In genomic region chr16:11105038-11105903, GRCh38 we compare ENCODE assay signal across 8 cellular contexts.
DNase-seq lines count a peak whose midpoint lies in the region; ATAC-seq lines count a peak whose summit lies in the region.

No MANE protein-coding gene starts in this region.

- no peaks in the 10 kb centered on the region for H3K9me3 Mint-ChIP-seq in stimulated activated naive B cell treated with anti-CD40 and anti-IgM and Interleukin-4, amounts not matched to agents 10 μg/mL and 1 μg/mL and 100 μg/mL, for 72 hours

- peak; percentile 67 for ATAC-seq in GM19043 (IDR thresholded peaks at IDR 0.05; ENCODE audit: low read depth, unreplicated experiment)
- peak; percentile 59 for ATAC-seq in HG03196 (IDR thresholded peaks at IDR 0.05; ENCODE audit: unreplicated experiment)
- ATAC-seq in stimulated activated naive B cell treated with anti-CD40 and anti-IgM and Interleukin-4, amounts not matched to agents 10 μg/mL and 1 μg/mL and 100 μg/mL, for 72 hours (replicated peaks), result peak; percentile 88 to 90

- H3K27ac Mint-ChIP-seq in stimulated activated naive B cell treated with anti-CD40 and anti-IgM and Interleukin-4, amounts not matched to agents 10 μg/mL and 1 μg/mL and 100 μg/mL, for 72 hours, result peak overlapping the region; percentile 94

- peaks cover 42 to 67% of the 10 kb centered on the region in 2 donors for H3K36me3 Mint-ChIP-seq in stimulated activated naive B cell treated with anti-CD40 and anti-IgM and Interleukin-4, amounts not matched to agents 10 μg/mL and 1 μg/mL and 100 μg/mL, for 72 hours

- H3K4me1 ChIP-seq in BLaER1 treated with 17β-estradiol and CSF1 and Interleukin-3, amounts not matched to agents 10 nM and 100 nM, result peaks cover 22 to 85% (median 76%) of the 10 kb centered on the region in 10 experiments

- H3K27ac ChIP-seq in BLaER1 treated with 17β-estradiol and CSF1 and Interleukin-3, amounts not matched to agents 10 nM and 100 nM, result peak overlapping the region; percentile 67 to 90 (median 84); a peak in 21 of 22 replicates

- no peaks in the 10 kb centered on the region for H3K27me3 ChIP-seq in BLaER1 treated with 17β-estradiol and CSF1 and Interleukin-3, amounts not matched to agents 10 nM and 100 nM

- H3K4me3 ChIP-seq in BLaER1 treated with 17β-estradiol and CSF1 and Interleukin-3, amounts not matched to agents 10 nM and 100 nM, result peak overlapping the region in 4 of 10 experiments; percentile 0 to 46 (median 20); a peak in 3 of 20 replicates

- peak overlapping the region; percentile 71 to 90 (median 84) for H3K4me2 ChIP-seq in BLaER1 treated with 17β-estradiol and CSF1 and Interleukin-3, amounts not matched to agents 10 nM and 100 nM

- H3K27me3 Mint-ChIP-seq in stimulated activated naive B cell treated with anti-CD40 and anti-IgM and Interleukin-4, amounts not matched to agents 10 μg/mL and 1 μg/mL and 100 μg/mL, for 72 hours, result no peaks in the 10 kb centered on the region

- no peaks in the 10 kb centered on the region for H4K20me1 ChIP-seq in BLaER1 treated with 17β-estradiol and CSF1 and Interleukin-3, amounts not matched to agents 10 nM and 100 nM

- DNase-seq in NCI-H82 (lab: John Stamatoyannopoulos, UW) (peak; percentile 44), amniotic epithelial cell (ENCODE audit: low read depth) (peak; percentile 98), iris pigment epithelial cell (ENCODE audit: low read depth) (peak; percentile 98), NCI-H345 treated with DMSO at 0.1 percent for 48 hours (lab: John Stamatoyannopoulos, UW; ENCODE audit: unreplicated experiment) (no peak)
- DNase-seq in stimulated activated naive B cell treated with anti-CD40 and anti-IgM and Interleukin-4, amounts not matched to agents 10 μg/mL and 1 μg/mL and 100 μg/mL, for 72 hours, result peak; percentile 53

- H3K9ac ChIP-seq in BLaER1 treated with 17β-estradiol and CSF1 and Interleukin-3, amounts not matched to agents 10 nM and 100 nM, result peak overlapping the region; percentile 27 to 75 (median 63); a peak in 21 of 22 replicates

- H3K9me3 ChIP-seq in BLaER1 treated with 17β-estradiol and CSF1 and Interleukin-3, amounts not matched to agents 10 nM and 100 nM (replicated peaks in 1 of 11), result peaks cover 0 to 7% (median 0%) of the 10 kb centered on the region in 11 experiments; a peak in 2 of 22 replicates

- peak overlapping the region; percentile 28 to 50 for H3K4me3 Mint-ChIP-seq in stimulated activated naive B cell treated with anti-CD40 and anti-IgM and Interleukin-4, amounts not matched to agents 10 μg/mL and 1 μg/mL and 100 μg/mL, for 72 hours

- H3K36me3 ChIP-seq in BLaER1 treated with 17β-estradiol and CSF1 and Interleukin-3, amounts not matched to agents 10 nM and 100 nM, result peaks cover 0 to 16% (median 7%) of the 10 kb centered on the region in 11 experiments; a peak in 7 of 22 replicates

- peaks cover 40 to 80% of the 10 kb centered on the region in 2 donors for H3K4me1 Mint-ChIP-seq in stimulated activated naive B cell treated with anti-CD40 and anti-IgM and Interleukin-4, amounts not matched to agents 10 μg/mL and 1 μg/mL and 100 μg/mL, for 72 hours
